ENCODE assay signal across 1 cellular context in the genomic region with DNA sequence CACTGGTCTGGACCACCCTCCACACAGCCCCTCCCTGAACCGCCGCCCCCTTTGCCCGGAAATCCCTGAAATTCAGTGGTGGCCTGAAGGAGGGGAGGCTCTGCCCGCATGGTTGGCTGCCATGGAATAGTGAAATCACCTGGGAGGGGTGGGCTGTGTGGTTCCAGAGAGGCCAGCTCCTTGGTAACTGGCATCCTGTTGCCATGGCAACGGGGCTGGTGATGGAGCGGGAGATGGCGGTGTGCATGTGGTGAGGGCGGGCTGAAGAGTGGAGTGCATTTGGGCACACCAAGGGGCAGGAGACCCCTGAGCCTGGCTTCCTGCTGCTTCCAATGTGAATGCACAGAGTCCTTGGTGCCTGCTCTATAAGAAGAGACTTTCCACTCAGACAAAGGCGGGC.
TF ChIP-seq lines count a peak whose summit lies in the region.

No MANE protein-coding gene starts in this region.

TF ChIP-seq in GM12878, 131 proteins besides CTCF, POLR2A, EP300 and RAD21:
- no peak for TF ChIP-seq RFX5 (IDR thresholded peaks at IDR 0.05; ENCODE audit: low read depth, low read length)
- peak; percentile 58 for TF ChIP-seq BMI1 (IDR thresholded peaks at IDR 0.05; ENCODE audit: borderline replicate concordance)
TF ChIP-seq in GM12878: peak in this region for 1.
